Comparison of ENCODE assay signal across 9 cellular contexts in genomic region chr9:123338710-123339665, GRCh38. TPM values are rescaled to one million over a fixed set of nuclear protein-coding genes. Genes with fewer than 3 reads are reported as not detected.
DNase-seq lines count a peak whose midpoint lies in the region; ATAC-seq and TF ChIP-seq lines count a peak whose summit lies in the region.
"Had no signal": no experiment of that assay in that cellular context is flagged by ENCODE, and none has a peak within 500 bp of the region (broad histone marks: within the 10 kb centered on the region; RNA-seq: fewer than 3 reads in every experiment).

No MANE protein-coding gene starts in this region.

- DNase-seq in A673 (ENCODE audit: low spot score) (no peak), Right ventricle myocardium superior (peak; percentile 58), chondrocyte (ENCODE audit: low spot score) (no peak), amniotic stem cell (lab: John Stamatoyannopoulos, UW) (no peak)
- peak; percentile 21 to 34 for DNase-seq in activated CD8-positive, alpha-beta memory T cell treated with anti-CD3 and anti-CD28 coated beads for 1 hour (ENCODE audit: extremely low read depth in 1 of 2, low read depth in 1 of 2)
- DNase-seq in stimulated activated CD4-positive, alpha-beta T cell treated with anti-CD3 and anti-CD28 coated beads, TNF-alpha, amount 100 ng/mL, for 48 hours (ENCODE audit: low read depth in 3 of 3), result peak; percentile 55 to 71 (median 70)

- H3K4me3 ChIP-seq in A673 (ENCODE audit: low read depth, low read length, poor library complexity, severe bottlenecking), result no peak overlapping the region

- H3K9me3 ChIP-seq in A673 (ENCODE audit: low read depth, low read length, poor library complexity, severe bottlenecking), result no peaks in the 10 kb centered on the region

- H3K9me3 Mint-ChIP-seq in chondrocyte (ENCODE audit: low read depth), result no peaks in the 10 kb centered on the region

- no peaks in the 10 kb centered on the region for H3K27me3 ChIP-seq in A673 (replicated peaks; ENCODE audit: insufficient read depth, low read depth, low read length, poor library complexity)

- no peaks in the 10 kb centered on the region for H3K27me3 Mint-ChIP-seq in chondrocyte (ENCODE audit: low read depth)

- peak; percentile 68 for ATAC-seq in GM19455 (IDR thresholded peaks at IDR 0.05; ENCODE audit: unreplicated experiment)
- peak; percentile 62 for ATAC-seq in HG03571 (IDR thresholded peaks at IDR 0.05; ENCODE audit: unreplicated experiment)
- peak; percentile 78 for ATAC-seq in Right ventricle myocardium superior (ENCODE audit: poor library complexity)

- POLR2A ChIA-PET in A673 (lab: Charles Lee; ENCODE audit: low non-redundant PET), result interaction anchor here (0.6 kb wide), 1 partner anchor 249 kb away, joined by 3 read pairs; no protein-coding TSS in a partner anchor

- TF ChIP-seq CTCF in A673 (conservative IDR thresholded peaks at IDR 0.05; ENCODE audit: low read depth, low read length) (no peak), chondrocyte (IDR thresholded peaks at IDR 0.05) (no peak)

- CTCF ChIA-PET in A673 (lab: Charles Lee), result interaction anchor here (1.4 kb wide), 1 partner anchor 11 kb away, joined by 3 read pairs; no protein-coding TSS in a partner anchor

- H3K27ac Mint-ChIP-seq in chondrocyte (ENCODE audit: unreplicated experiment), result no peak overlapping the region

- peak overlapping the region; percentile 69 for H3K27ac ChIP-seq in A673 (ENCODE audit: low read depth, low read length, poor library complexity, severe bottlenecking)
- H3K27ac ChIP-seq: C4-2B had no signal

- H3K4me1 Mint-ChIP-seq in chondrocyte (ENCODE audit: low read depth), result peaks cover 41% of the 10 kb centered on the region

- no TSS peak for BruUV-seq in A673 (replicated peaks; lab: Mats Ljungman, UMichigan)

- H3K36me3 ChIP-seq in A673 (ENCODE audit: insufficient read depth, low read length, poor library complexity, severe bottlenecking), result no peaks in the 10 kb centered on the region

- H3K4me1 ChIP-seq in A673 (ENCODE audit: insufficient read depth, low read length, poor library complexity, severe bottlenecking), result peaks cover 60% of the 10 kb centered on the region

- intact Hi-C loops in A673 (cut with micrococcal nuclease; ENCODE audit: unreplicated experiment), result no loop called here
- intact Hi-C loops in Right ventricle myocardium superior (cut with DNase I), result no loop called here

- H3K36me3 Mint-ChIP-seq in chondrocyte (ENCODE audit: low read depth), result no peaks in the 10 kb centered on the region

- no peak overlapping the region for H3K4me3 Mint-ChIP-seq in chondrocyte (ENCODE audit: unreplicated experiment)

RNA-seq across cellular contexts. Expression of gene CRB2, which starts 17.0 kb away (rescaled TPM):
- total RNA-seq in A673 (2021) (0.47 and 0.55 TPM in 2 replicates), Right ventricle myocardium superior (not detected), chondrocyte (0.07 TPM in 1 of 3 replicates, not detected in the others)

Comparison
In these comparisons a context has a peak if more than half of its experiments do, and no peak if none do; other contexts are left out.
1. DNase-seq: peak in activated CD8-positive, alpha-beta memory T cell treated with anti-CD3 and anti-CD28 coated beads for 1 hour (2 of 2), Right ventricle myocardium superior (single experiment) and stimulated activated CD4-positive, alpha-beta T cell treated with anti-CD3 and anti-CD28 coated beads, TNF-alpha, amount 100 ng/mL, for 48 hours (3 of 3); none in A673 (single experiment), chondrocyte (single experiment) and amniotic stem cell (single experiment).
2. Peak in every context shown above with its lines, with median percentiles within 50 percentile points of each other: ATAC-seq.